In the genomic region with DNA sequence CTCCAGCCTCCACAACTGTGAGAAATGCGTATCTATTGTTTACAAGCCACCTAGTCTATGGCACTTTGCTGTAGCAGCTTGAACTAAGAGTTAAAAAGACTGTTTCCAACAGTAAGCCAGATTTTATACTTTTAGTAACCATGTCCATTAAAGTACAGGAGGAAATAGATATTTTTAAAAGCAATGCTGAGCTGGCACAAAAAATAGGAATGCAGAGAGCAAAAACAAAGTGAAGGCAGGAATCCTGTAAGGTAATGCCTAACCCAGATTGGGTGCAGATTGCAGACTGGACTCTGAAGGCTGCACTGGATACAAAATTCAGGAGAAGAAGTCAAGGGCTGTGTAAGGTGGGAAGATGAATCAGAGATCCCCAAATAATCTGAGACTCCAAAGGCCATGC, we compare ENCODE assay signal across 15 cellular contexts. TPM values are rescaled to one million over a fixed set of nuclear protein-coding genes. Genes with fewer than 3 reads are reported as not detected.
DNase-seq lines count a peak whose midpoint lies in the region; ATAC-seq and TF ChIP-seq lines count a peak whose summit lies in the region.
"Had no signal": no experiment of that assay in that cellular context is flagged by ENCODE, and none has a peak within 500 bp of the region (broad histone marks: within the 10 kb centered on the region; RNA-seq: fewer than 3 reads in every experiment).

No MANE protein-coding gene starts in this region.

- CTCF ChIA-PET in CD8-positive, alpha-beta T cell (lab: Charles Lee): no interaction called here

- H2BK5ac ChIP-seq in mesendoderm (ENCODE audit: low read length): no peak overlapping the region

- TF ChIP-seq CTCF in natural killer cell (IDR thresholded peaks at IDR 0.05): no peak
- TF ChIP-seq CTCF in CD8-positive, alpha-beta T cell (IDR thresholded peaks at IDR 0.05): no peak
- no peak for TF ChIP-seq CTCF in CD14-positive monocyte (IDR thresholded peaks at IDR 0.05)

- no peak overlapping the region for H3K23ac ChIP-seq in mesendoderm (ENCODE audit: low read length)

- no peaks in the 10 kb centered on the region for H3K36me3 Mint-ChIP-seq in natural killer cell treated with Interleukin-12 subunit alpha and Interleukin-12 subunit beta and Interleukin-15 and Interleukin-18, amount 100 ng/mL, for 72 hours
- no peaks in the 10 kb centered on the region for H3K36me3 Mint-ChIP-seq in natural killer cell
- no peaks in the 10 kb centered on the region for H3K36me3 Mint-ChIP-seq in CD8-positive, alpha-beta T cell
- H3K36me3 Mint-ChIP-seq in immature natural killer cell: peaks cover 0 to 13% (median 0%) of the 10 kb centered on the region in 3 donors
- H3K36me3 Mint-ChIP-seq in CD14-positive monocyte: no peaks in the 10 kb centered on the region

- peak overlapping the region; percentile 9 to 42 for H3K27ac Mint-ChIP-seq in natural killer cell treated with Interleukin-12 subunit alpha and Interleukin-12 subunit beta and Interleukin-15 and Interleukin-18, amount 100 ng/mL, for 72 hours
- peak overlapping the region in 1 of 2 donors; percentile 75 for H3K27ac Mint-ChIP-seq in natural killer cell
- H3K27ac Mint-ChIP-seq in CD8-positive, alpha-beta T cell: peak overlapping the region; percentile 15
- H3K27ac Mint-ChIP-seq in immature natural killer cell: peak overlapping the region in 5 of 6 donors; percentile 43 to 82 (median 52)
- no peak overlapping the region for H3K27ac Mint-ChIP-seq in CD14-positive monocyte

- no peak overlapping the region for H3K4ac ChIP-seq in mesendoderm (ENCODE audit: low read depth, low read length)

- H3K18ac ChIP-seq in mesendoderm (ENCODE audit: low read length): no peak overlapping the region

- H3K9me3 ChIP-seq in CD8-positive, alpha-beta T cell (ENCODE audit: low read length): no peaks in the 10 kb centered on the region
- H3K9me3 ChIP-seq: BE2C, HAP-1 had no signal

- H3K9ac ChIP-seq in mesendoderm (ENCODE audit: low read length): no peak overlapping the region
- H3K9ac ChIP-seq: KMS-11 had no signal

- H3K4me2 ChIP-seq in mesendoderm (ENCODE audit: low read length): no peak overlapping the region
- H3K4me2 ChIP-seq: KMS-11 had no signal

- H3K27me3 ChIP-seq in CD8-positive, alpha-beta T cell (ENCODE audit: insufficient read depth, low read length): no peaks in the 10 kb centered on the region
- H3K27me3 ChIP-seq in mesendoderm (ENCODE audit: insufficient read depth, low read length, poor library complexity): no peaks in the 10 kb centered on the region
- H3K27me3 ChIP-seq: BE2C had no signal

- no peaks in the 10 kb centered on the region for H3K4me1 ChIP-seq in CD8-positive, alpha-beta T cell (ENCODE audit: insufficient read depth, low read length)
- H3K4me1 ChIP-seq in mesendoderm (ENCODE audit: control insufficient read depth, low read depth, low read length): no peaks in the 10 kb centered on the region
- H3K4me1 ChIP-seq: BE2C, HAP-1 had no signal

- no peaks in the 10 kb centered on the region for H3K79me1 ChIP-seq in mesendoderm (ENCODE audit: low read length)

- no peak overlapping the region for H4K5ac ChIP-seq in mesendoderm (ENCODE audit: low read length)

- no peak overlapping the region for H2BK15ac ChIP-seq in mesendoderm (replicated peaks; ENCODE audit: low read depth)

- H3K56ac ChIP-seq in mesendoderm (ENCODE audit: low read length): no peak overlapping the region

- no peak overlapping the region for H2AK5ac ChIP-seq in mesendoderm (ENCODE audit: low read length)

- H3K4me3 Mint-ChIP-seq in natural killer cell treated with Interleukin-12 subunit alpha and Interleukin-12 subunit beta and Interleukin-15 and Interleukin-18, amount 100 ng/mL, for 72 hours: no peak overlapping the region
- no peak overlapping the region for H3K4me3 Mint-ChIP-seq in natural killer cell
- no peak overlapping the region for H3K4me3 Mint-ChIP-seq in CD8-positive, alpha-beta T cell
- H3K4me3 Mint-ChIP-seq in immature natural killer cell: peak overlapping the region; percentile 16 to 67 (median 56)
- H3K4me3 Mint-ChIP-seq in CD14-positive monocyte: no peak overlapping the region

- no peak overlapping the region for H2BK120ac ChIP-seq in mesendoderm (ENCODE audit: low read depth, low read length)

- DNase-seq in natural killer cell treated with Interleukin-12 subunit alpha and Interleukin-12 subunit beta and Interleukin-15 and Interleukin-18, amount 100 ng/mL, for 72 hours (ENCODE audit: low spot score): no peak
- no peak for DNase-seq in natural killer cell
- DNase-seq in CD8-positive, alpha-beta T cell: no peak
- DNase-seq in immature natural killer cell: no peak
- no peak for DNase-seq in kidney glomerular epithelial cell (lab: John Stamatoyannopoulos, UW)
- DNase-seq in mesendoderm: no peak
- no peak for DNase-seq in CD14-positive monocyte (ENCODE audit: low spot score)
- DNase-seq: ACHN, BE2C, Calu3, DMS79 treated with DMSO at 0.1 percent for 48 hours, GF-D8 had no signal

- peaks cover 3 to 5% of the 10 kb centered on the region in 2 donors for H3K27me3 Mint-ChIP-seq in natural killer cell treated with Interleukin-12 subunit alpha and Interleukin-12 subunit beta and Interleukin-15 and Interleukin-18, amount 100 ng/mL, for 72 hours
- H3K27me3 Mint-ChIP-seq in natural killer cell (ENCODE audit: low read depth in 2 of 2): peaks cover 7 to 11% of the 10 kb centered on the region in 2 donors
- peaks cover 10% of the 10 kb centered on the region for H3K27me3 Mint-ChIP-seq in CD8-positive, alpha-beta T cell (ENCODE audit: low read depth)
- peaks cover 2 to 6% (median 5%) of the 10 kb centered on the region in 3 donors for H3K27me3 Mint-ChIP-seq in immature natural killer cell (ENCODE audit: low read depth in 3 of 3)
- H3K27me3 Mint-ChIP-seq in CD14-positive monocyte (ENCODE audit: low read depth in 3 of 3): peaks cover 0 to 3% (median 2%) of the 10 kb centered on the region in 3 donors

- H4K8ac ChIP-seq in mesendoderm (ENCODE audit: low read depth, low read length): no peak overlapping the region

- no peak for ATAC-seq in natural killer cell treated with Interleukin-12 subunit alpha and Interleukin-12 subunit beta and Interleukin-15 and Interleukin-18, amount 100 ng/mL, for 72 hours
- no peak for ATAC-seq in natural killer cell
- no peak for ATAC-seq in CD8-positive, alpha-beta T cell

- intact Hi-C loops in natural killer cell (cut with micrococcal nuclease): no loop called here
- intact Hi-C loops in CD8-positive, alpha-beta T cell (cut with DNase I, micrococcal nuclease): no loop called here
- intact Hi-C loops in CD14-positive monocyte (cut with micrococcal nuclease): no loop called here

- H3K79me2 ChIP-seq in mesendoderm (ENCODE audit: control insufficient read depth, insufficient read depth, low read length): no peaks in the 10 kb centered on the region

- no peaks in the 10 kb centered on the region for H3K36me3 ChIP-seq in CD8-positive, alpha-beta T cell (ENCODE audit: insufficient read depth, low read length)
- H3K36me3 ChIP-seq in mesendoderm (ENCODE audit: control insufficient read depth, insufficient read depth, low read length): no peaks in the 10 kb centered on the region
- H3K36me3 ChIP-seq: BE2C, HAP-1 had no signal

- H3K9me3 Mint-ChIP-seq in natural killer cell treated with Interleukin-12 subunit alpha and Interleukin-12 subunit beta and Interleukin-15 and Interleukin-18, amount 100 ng/mL, for 72 hours: no peaks in the 10 kb centered on the region
- no peaks in the 10 kb centered on the region for H3K9me3 Mint-ChIP-seq in natural killer cell
- peaks cover 6% of the 10 kb centered on the region for H3K9me3 Mint-ChIP-seq in CD8-positive, alpha-beta T cell
- peaks cover 0 to 4% (median 0%) of the 10 kb centered on the region in 6 donors for H3K9me3 Mint-ChIP-seq in immature natural killer cell
- H3K9me3 Mint-ChIP-seq in CD14-positive monocyte: peaks cover 11 to 24% (median 14%) of the 10 kb centered on the region in 7 donors

- H3K4me1 Mint-ChIP-seq in natural killer cell treated with Interleukin-12 subunit alpha and Interleukin-12 subunit beta and Interleukin-15 and Interleukin-18, amount 100 ng/mL, for 72 hours (ENCODE audit: low read depth in 2 of 2): peaks cover 27 to 31% of the 10 kb centered on the region in 2 donors
- H3K4me1 Mint-ChIP-seq in natural killer cell: peaks cover 33 to 44% of the 10 kb centered on the region in 2 donors
- H3K4me1 Mint-ChIP-seq in CD8-positive, alpha-beta T cell (ENCODE audit: low read depth): peaks cover 12% of the 10 kb centered on the region
- peaks cover 36 to 51% of the 10 kb centered on the region in 2 donors for H3K4me1 Mint-ChIP-seq in immature natural killer cell
- H3K4me1 Mint-ChIP-seq in CD14-positive monocyte: no peaks in the 10 kb centered on the region

- H3K4me3 ChIP-seq in CD8-positive, alpha-beta T cell (ENCODE audit: low read depth, low read length): no peak overlapping the region
- no peak overlapping the region for H3K4me3 ChIP-seq in mesendoderm (ENCODE audit: low read length)
- H3K4me3 ChIP-seq: HAP-1 had no signal

- WGBS in mesendoderm (ENCODE audit: extremely low coverage, insufficient coverage, low lambda C conversion rate): no CpG with 5 or more reads among the region's 1 CpG

- POLR2A ChIA-PET in CD8-positive, alpha-beta T cell (lab: Charles Lee): no interaction called here

- no peak overlapping the region for H3K27ac ChIP-seq in CD8-positive, alpha-beta T cell (ENCODE audit: low read depth, low read length)
- no peak overlapping the region for H3K27ac ChIP-seq in mesendoderm (ENCODE audit: low read depth, low read length)
- H3K27ac ChIP-seq: C4-2B, KMS-11 had no signal

RNA-seq across cellular contexts. Expression of a gene that starts 55.5 kb away (rescaled TPM):
- total RNA-seq in natural killer cell treated with Interleukin-12 subunit alpha and Interleukin-12 subunit beta and Interleukin-15 and Interleukin-18, amount 100 ng/mL, for 72 hours: 10 to 100 TPM; 15.4 to 17.5 TPM
- total RNA-seq in natural killer cell: 10 to 100 TPM; 28.3 to 42.2 (median 32.3) TPM
- total RNA-seq in CD8-positive, alpha-beta T cell: 10 to 100 TPM; 60.6 to 61.6 TPM
- polyA plus RNA-seq in immature natural killer cell: 10 to 100 TPM; 20.8 to 29.5 (median 23.0) TPM
- polyA plus RNA-seq in mesendoderm (2013, experiment 1 of 2): 9.7 TPM
- polyA plus RNA-seq in mesendoderm (2013, experiment 2 of 2): 9.4 TPM
- 1 to 10 TPM; 2.4 to 4.0 TPM for polyA plus RNA-seq in CD14-positive monocyte

RNA-seq across cellular contexts. Expression of a gene that starts 56.4 kb away (rescaled TPM):
- total RNA-seq in natural killer cell treated with Interleukin-12 subunit alpha and Interleukin-12 subunit beta and Interleukin-15 and Interleukin-18, amount 100 ng/mL, for 72 hours: 10 to 100 TPM; 94.2 to 96.1 TPM
- total RNA-seq in natural killer cell: 100 to 1,000 TPM in 2 of 3 donors, 10 to 100 TPM in 1; 87.2 to 104 (median 102) TPM
- total RNA-seq in CD8-positive, alpha-beta T cell: 100 to 1,000 TPM in 1 of 2 experiments, 10 to 100 TPM in 1; 94.1 to 103 TPM
- polyA plus RNA-seq in immature natural killer cell: 100 to 1,000 TPM; 191 to 339 (median 197) TPM
- 118 TPM for polyA plus RNA-seq in mesendoderm (2013, experiment 1 of 2)
- 119 TPM for polyA plus RNA-seq in mesendoderm (2013, experiment 2 of 2)
- polyA plus RNA-seq in CD14-positive monocyte: 10 to 100 TPM; 73.2 to 77.0 TPM

Comparison
In these comparisons a context has a peak if more than half of its experiments do, and no peak if none do; other contexts are left out.
1. H3K27ac Mint-ChIP-seq: peak in natural killer cell treated with Interleukin-12 subunit alpha and Interleukin-12 subunit beta and Interleukin-15 and Interleukin-18, amount 100 ng/mL, for 72 hours (2 of 2), CD8-positive, alpha-beta T cell (single experiment) and immature natural killer cell (5 of 6); none in CD14-positive monocyte (0 of 7).
2. H3K4me3 Mint-ChIP-seq: peak in immature natural killer cell (5 of 5); none in natural killer cell treated with Interleukin-12 subunit alpha and Interleukin-12 subunit beta and Interleukin-15 and Interleukin-18, amount 100 ng/mL, for 72 hours (single experiment), natural killer cell (single experiment), CD8-positive, alpha-beta T cell (single experiment) and CD14-positive monocyte (0 of 2).